Comparison of ENCODE assay signal across 1 cellular context in the genomic region with DNA sequence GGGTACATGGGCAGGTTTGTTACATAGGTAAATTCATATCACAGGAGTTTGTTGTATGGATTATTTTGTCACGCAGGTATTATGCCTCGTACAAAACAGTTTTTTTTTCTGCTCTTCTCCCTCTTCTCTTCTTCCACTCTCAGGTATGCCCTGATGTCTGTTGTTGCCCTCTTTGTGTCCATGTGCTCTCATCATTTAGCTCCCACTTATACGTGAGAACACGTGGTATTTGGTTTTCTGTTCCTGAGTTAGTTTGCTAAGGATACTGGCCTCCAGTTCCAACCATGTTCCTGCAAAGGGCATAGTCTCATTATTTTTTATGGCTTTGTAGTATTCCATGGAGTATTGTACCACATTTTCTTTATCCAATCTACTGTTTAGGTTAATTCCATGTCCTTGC.
TF ChIP-seq lines count a peak whose summit lies in the region.

No MANE protein-coding gene starts in this region.

TF ChIP-seq in HepG2, 621 proteins besides CTCF, POLR2A, EP300 and RAD21:
- TF ChIP-seq ZNF768 (CRISPR knock-in tag; IDR thresholded peaks at IDR 0.05) (no peak), KLF6 (CRISPR knock-in tag; IDR thresholded peaks at IDR 0.05) (0 out of 2 replicates have a peak, but pooled peaks have one; percentile 1), SMAD1 (CRISPR knock-in tag; IDR thresholded peaks at IDR 0.05; ENCODE audit: borderline replicate concordance, low read depth) (no peak)
- TF ChIP-seq, protein P1, sequence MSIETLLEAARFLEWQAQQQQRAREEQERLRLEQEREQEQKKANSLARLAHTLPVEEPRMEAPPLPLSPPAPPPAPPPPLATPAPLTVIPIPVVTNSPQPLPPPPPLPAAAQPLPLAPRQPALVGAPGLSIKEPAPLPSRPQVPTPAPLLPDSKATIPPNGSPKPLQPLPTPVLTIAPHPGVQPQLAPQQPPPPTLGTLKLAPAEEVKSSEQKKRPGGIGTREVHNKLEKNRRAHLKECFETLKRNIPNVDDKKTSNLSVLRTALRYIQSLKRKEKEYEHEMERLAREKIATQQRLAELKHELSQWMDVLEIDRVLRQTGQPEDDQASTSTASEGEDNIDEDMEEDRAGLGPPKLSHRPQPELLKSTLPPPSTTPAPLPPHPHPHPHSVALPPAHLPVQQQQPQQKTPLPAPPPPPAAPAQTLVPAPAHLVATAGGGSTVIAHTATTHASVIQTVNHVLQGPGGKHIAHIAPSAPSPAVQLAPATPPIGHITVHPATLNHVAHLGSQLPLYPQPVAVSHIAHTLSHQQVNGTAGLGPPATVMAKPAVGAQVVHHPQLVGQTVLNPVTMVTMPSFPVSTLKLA (IDR thresholded peaks at IDR 0.05): peak; percentile 92
- TF ChIP-seq, protein P2, sequence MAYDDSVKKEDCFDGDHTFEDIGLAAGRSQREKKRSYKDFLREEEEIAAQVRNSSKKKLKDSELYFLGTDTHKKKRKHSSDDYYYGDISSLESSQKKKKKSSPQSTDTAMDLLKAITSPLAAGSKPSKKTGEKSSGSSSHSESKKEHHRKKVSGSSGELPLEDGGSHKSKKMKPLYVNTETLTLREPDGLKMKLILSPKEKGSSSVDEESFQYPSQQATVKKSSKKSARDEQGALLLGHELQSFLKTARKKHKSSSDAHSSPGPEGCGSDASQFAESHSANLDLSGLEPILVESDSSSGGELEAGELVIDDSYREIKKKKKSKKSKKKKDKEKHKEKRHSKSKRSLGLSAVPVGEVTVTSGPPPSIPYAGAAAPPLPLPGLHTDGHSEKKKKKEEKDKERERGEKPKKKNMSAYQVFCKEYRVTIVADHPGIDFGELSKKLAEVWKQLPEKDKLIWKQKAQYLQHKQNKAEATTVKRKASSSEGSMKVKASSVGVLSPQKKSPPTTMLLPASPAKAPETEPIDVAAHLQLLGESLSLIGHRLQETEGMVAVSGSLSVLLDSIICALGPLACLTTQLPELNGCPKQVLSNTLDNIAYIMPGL (CRISPR knock-in tag; IDR thresholded peaks at IDR 0.05; ENCODE audit: borderline replicate concordance in 1 of 2, low read depth in 1 of 2): no peak
- TF ChIP-seq, protein P3, sequence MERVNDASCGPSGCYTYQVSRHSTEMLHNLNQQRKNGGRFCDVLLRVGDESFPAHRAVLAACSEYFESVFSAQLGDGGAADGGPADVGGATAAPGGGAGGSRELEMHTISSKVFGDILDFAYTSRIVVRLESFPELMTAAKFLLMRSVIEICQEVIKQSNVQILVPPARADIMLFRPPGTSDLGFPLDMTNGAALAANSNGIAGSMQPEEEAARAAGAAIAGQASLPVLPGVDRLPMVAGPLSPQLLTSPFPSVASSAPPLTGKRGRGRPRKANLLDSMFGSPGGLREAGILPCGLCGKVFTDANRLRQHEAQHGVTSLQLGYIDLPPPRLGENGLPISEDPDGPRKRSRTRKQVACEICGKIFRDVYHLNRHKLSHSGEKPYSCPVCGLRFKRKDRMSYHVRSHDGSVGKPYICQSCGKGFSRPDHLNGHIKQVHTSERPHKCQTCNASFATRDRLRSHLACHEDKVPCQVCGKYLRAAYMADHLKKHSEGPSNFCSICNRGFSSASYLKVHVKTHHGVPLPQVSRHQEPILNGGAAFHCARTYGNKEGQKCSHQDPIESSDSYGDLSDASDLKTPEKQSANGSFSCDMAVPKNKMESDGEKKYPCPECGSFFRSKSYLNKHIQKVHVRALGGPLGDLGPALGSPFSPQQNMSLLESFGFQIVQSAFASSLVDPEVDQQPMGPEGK (CRISPR knock-in tag; IDR thresholded peaks at IDR 0.05): no peak
- TF ChIP-seq, protein P4, sequence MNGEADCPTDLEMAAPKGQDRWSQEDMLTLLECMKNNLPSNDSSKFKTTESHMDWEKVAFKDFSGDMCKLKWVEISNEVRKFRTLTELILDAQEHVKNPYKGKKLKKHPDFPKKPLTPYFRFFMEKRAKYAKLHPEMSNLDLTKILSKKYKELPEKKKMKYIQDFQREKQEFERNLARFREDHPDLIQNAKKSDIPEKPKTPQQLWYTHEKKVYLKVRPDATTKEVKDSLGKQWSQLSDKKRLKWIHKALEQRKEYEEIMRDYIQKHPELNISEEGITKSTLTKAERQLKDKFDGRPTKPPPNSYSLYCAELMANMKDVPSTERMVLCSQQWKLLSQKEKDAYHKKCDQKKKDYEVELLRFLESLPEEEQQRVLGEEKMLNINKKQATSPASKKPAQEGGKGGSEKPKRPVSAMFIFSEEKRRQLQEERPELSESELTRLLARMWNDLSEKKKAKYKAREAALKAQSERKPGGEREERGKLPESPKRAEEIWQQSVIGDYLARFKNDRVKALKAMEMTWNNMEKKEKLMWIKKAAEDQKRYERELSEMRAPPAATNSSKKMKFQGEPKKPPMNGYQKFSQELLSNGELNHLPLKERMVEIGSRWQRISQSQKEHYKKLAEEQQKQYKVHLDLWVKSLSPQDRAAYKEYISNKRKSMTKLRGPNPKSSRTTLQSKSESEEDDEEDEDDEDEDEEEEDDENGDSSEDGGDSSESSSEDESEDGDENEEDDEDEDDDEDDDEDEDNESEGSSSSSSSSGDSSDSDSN (CRISPR knock-in tag; IDR thresholded peaks at IDR 0.05): no peak
